Comparison of ENCODE assay signal across 6 cellular contexts in the genomic region with DNA sequence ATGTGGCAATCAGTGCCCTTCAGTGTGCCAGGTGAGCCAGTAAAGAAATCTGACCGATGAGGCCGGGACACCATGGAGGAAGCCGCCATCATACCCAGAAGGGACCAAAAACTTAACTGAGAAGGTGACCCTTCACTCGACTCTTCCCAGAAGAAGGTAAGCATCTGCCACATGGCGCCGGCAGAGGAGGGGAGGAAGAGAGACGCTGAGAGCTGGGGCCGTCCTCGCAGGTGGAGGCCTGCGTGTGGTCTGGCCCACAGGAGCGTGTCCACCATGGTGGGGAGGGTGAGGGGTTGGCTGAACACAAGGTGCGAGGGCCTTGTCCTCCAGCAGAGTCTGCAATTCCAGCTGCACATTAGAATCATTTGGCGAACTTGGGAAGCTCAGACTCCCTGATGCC.
"Had no signal": no experiment of that assay in that cellular context is flagged by ENCODE, and none has a peak within 500 bp of the region (broad histone marks: within the 10 kb centered on the region; RNA-seq: fewer than 3 reads in every experiment).

No MANE protein-coding gene starts in this region.

- H3K4me1 Mint-ChIP-seq: GM23338, H9, IgD-negative memory B cell had no signal

- H3K36me3 Mint-ChIP-seq: IgD-negative memory B cell had no signal

- H3K27ac Mint-ChIP-seq: GM23338, IgD-negative memory B cell had no signal

- H3K27me3 Mint-ChIP-seq: IgD-negative memory B cell had no signal

- DNase-seq: H9, HCEC 1CT, KBM-7 had no signal

- H3K9me3 Mint-ChIP-seq: IgD-negative memory B cell had no signal

- ATAC-seq: GM23338, HepG2 had no signal

- H3K4me3 Mint-ChIP-seq: GM23338, H9, IgD-negative memory B cell had no signal
